1 cellular context compared by ENCODE assay signal in the genomic region with DNA sequence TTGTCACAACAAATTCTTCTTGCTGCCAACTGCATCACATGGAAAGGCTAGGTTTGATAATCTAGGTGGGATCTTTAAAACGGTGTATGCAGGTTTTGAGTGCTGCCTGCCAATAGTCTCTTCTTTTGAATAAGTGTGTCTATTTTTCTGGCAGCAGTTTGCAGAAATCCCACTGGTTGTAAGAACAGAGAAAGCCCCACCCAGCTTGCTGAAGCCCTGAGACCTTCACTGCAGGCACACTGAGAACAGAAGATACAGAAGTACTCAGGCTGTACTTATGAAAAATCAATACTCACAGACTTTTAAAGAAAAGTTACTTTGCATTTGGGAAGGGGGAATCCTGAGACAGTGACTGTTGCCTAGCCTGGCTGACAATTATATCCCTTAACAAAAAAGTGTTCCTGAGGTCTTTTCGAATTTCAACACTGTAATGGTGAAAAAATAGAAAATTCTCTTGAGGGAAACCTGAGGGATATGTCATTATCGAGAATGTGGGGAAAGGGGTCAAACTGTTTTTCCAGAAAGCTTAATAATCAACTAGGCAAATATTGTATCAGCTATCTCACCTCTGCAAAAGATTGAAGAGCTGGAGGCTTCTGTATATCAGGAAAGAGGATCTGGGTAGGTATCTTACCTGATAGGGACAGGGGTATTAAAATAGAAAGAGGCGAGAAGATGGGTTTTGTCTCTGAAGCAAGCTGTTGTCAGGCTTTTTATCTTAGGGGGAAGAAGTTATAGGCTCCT.
TF ChIP-seq lines count a peak whose summit lies in the region.

No MANE protein-coding gene starts in this region.

TF ChIP-seq in SK-N-SH, 30 proteins besides CTCF, POLR2A, EP300 and RAD21 (continued from another document):
- TF ChIP-seq TEAD4 (IDR thresholded peaks at IDR 0.05; ENCODE audit: borderline replicate concordance, insufficient read depth) (no peak), FOSL2 (IDR thresholded peaks at IDR 0.05; ENCODE audit: borderline replicate concordance, low read depth) (no peak), MAX (IDR thresholded peaks at IDR 0.05; ENCODE audit: low read depth) (no peak), ZBTB33 (IDR thresholded peaks at IDR 0.05; ENCODE audit: borderline replicate concordance, low read depth) (no peak), JUND (IDR thresholded peaks at IDR 0.05) (no peak), NFIC (IDR thresholded peaks at IDR 0.05; ENCODE audit: borderline replicate concordance) (no peak)
- TF ChIP-seq, protein P1, sequence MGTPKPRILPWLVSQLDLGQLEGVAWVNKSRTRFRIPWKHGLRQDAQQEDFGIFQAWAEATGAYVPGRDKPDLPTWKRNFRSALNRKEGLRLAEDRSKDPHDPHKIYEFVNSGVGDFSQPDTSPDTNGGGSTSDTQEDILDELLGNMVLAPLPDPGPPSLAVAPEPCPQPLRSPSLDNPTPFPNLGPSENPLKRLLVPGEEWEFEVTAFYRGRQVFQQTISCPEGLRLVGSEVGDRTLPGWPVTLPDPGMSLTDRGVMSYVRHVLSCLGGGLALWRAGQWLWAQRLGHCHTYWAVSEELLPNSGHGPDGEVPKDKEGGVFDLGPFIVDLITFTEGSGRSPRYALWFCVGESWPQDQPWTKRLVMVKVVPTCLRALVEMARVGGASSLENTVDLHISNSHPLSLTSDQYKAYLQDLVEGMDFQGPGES (IDR thresholded peaks at IDR 0.05; ENCODE audit: low read depth, low read length): no peak
